31 cellular contexts compared by ENCODE assay signal in the genomic region with DNA sequence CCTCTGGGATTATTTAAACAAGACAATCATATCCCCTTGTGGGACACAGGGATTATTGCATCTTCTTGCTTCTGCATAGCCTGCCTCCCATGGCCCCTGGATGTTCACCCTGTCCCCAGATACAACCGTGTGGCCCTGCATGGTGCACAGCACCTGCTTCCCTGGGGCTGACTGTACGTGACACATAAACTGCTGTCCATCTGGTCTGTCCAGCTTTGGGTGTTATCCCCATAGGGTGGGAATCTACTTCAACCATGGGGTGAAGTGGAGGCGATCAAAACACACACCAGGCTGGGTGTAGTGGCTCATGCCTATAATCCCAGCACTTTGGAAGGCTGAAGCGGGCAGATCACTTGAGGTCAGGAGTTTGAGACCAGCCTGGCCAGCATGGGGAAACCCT.
DNase-seq lines count a peak whose midpoint lies in the region; ATAC-seq and TF ChIP-seq lines count a peak whose summit lies in the region.
"Had no signal": no experiment of that assay in that cellular context is flagged by ENCODE, and none has a peak within 500 bp of the region (broad histone marks: within the 10 kb centered on the region; RNA-seq: fewer than 3 reads in every experiment).

No MANE protein-coding gene starts in this region.

- no peak for TF ChIP-seq CTCF in right atrium auricular region (IDR thresholded peaks at IDR 0.05)
- no peak for TF ChIP-seq CTCF in heart left ventricle (IDR thresholded peaks at IDR 0.05)
- peak; percentile 30 for TF ChIP-seq CTCF in foreskin keratinocyte (conservative IDR thresholded peaks at IDR 0.05)
- no peak for TF ChIP-seq CTCF in tibial artery (IDR thresholded peaks at IDR 0.05)
- TF ChIP-seq CTCF in brain microvascular endothelial cell (IDR thresholded peaks at IDR 0.05; ENCODE audit: low read depth, low read length, missing control alignments): no peak

- POLR2A ChIA-PET in activated CD4-positive, alpha-beta memory T cell treated with anti-CD3 and anti-CD28 coated beads for 36 hours (lab: Charles Lee): no interaction called here

- peak overlapping the region; percentile 25 to 52 for H3K27ac ChIP-seq in right atrium auricular region
- peak overlapping the region in 2 of 12 donors; percentile 31 to 80 for H3K27ac ChIP-seq in heart left ventricle
- H3K27ac ChIP-seq in foreskin keratinocyte: no peak overlapping the region
- H3K27ac ChIP-seq in tibial artery: peak overlapping the region; percentile 55 to 67
- no peak overlapping the region for H3K27ac ChIP-seq in brain microvascular endothelial cell
- H3K27ac ChIP-seq: BLaER1, hepatocyte had no signal

- no peak overlapping the region for H3K4me3 Mint-ChIP-seq in activated T-cell treated with anti-CD3 and anti-CD28 coated beads, Interleukin-2, amount 50 U/mL, for 24 hours
- no peak overlapping the region for H3K4me3 Mint-ChIP-seq in activated CD4-positive, alpha-beta memory T cell treated with anti-CD3 and anti-CD28 coated beads for 36 hours
- H3K4me3 Mint-ChIP-seq: activated CD4-positive, alpha-beta T cell treated with anti-CD3 and anti-CD28 coated beads, Interleukin-2, amount 10 ng/mL, durations not matched to agents 24 days and 14 days; activated CD8-positive, alpha-beta memory T cell treated with anti-CD3 and anti-CD28 coated beads, Interleukin-2, amount 10 ng/mL, durations not matched to agents 7 days and 5 days; activated naive CD8-positive, alpha-beta T cell treated with anti-CD3 and anti-CD28 coated beads, Interleukin-2, amount 50 U/mL, for 24 hours; dendritic cell treated with granulocyte-macrophage colony-stimulating factor and Interleukin-4, amounts not matched to agents 40 ng/mL and 50 ng/mL, for 4 days; natural killer cell treated with Interleukin-12 subunit alpha and Interleukin-12 subunit beta and Interleukin-15 and Interleukin-18, amount 100 ng/mL, for 72 hours; stimulated activated naive CD8-positive, alpha-beta T cell treated with anti-CD3 and anti-CD28 coated beads, Interleukin-15, amount 100 ng/mL, for 72 hours had no signal

- intact Hi-C loops in heart left ventricle (cut with DNase I): no loop called here
- intact Hi-C loops in tibial artery (cut with DNase I; ENCODE audit: low total_unique reads): no loop called here
- intact Hi-C loops in activated CD4-positive, alpha-beta memory T cell treated with anti-CD3 and anti-CD28 coated beads for 36 hours (cut with micrococcal nuclease): no loop called here

- H3K27me3 Mint-ChIP-seq in activated T-cell treated with anti-CD3 and anti-CD28 coated beads, Interleukin-2, amount 50 U/mL, for 24 hours: no peaks in the 10 kb centered on the region
- no peaks in the 10 kb centered on the region for H3K27me3 Mint-ChIP-seq in activated CD4-positive, alpha-beta memory T cell treated with anti-CD3 and anti-CD28 coated beads for 36 hours
- H3K27me3 Mint-ChIP-seq: activated CD4-positive, alpha-beta T cell treated with anti-CD3 and anti-CD28 coated beads, Interleukin-2, amount 10 ng/mL, durations not matched to agents 24 days and 14 days; activated CD8-positive, alpha-beta memory T cell treated with anti-CD3 and anti-CD28 coated beads, Interleukin-2, amount 10 ng/mL, durations not matched to agents 7 days and 5 days; activated naive CD8-positive, alpha-beta T cell treated with anti-CD3 and anti-CD28 coated beads, Interleukin-2, amount 50 U/mL, for 24 hours; dendritic cell treated with granulocyte-macrophage colony-stimulating factor and Interleukin-4, amounts not matched to agents 40 ng/mL and 50 ng/mL, for 4 days; natural killer cell treated with Interleukin-12 subunit alpha and Interleukin-12 subunit beta and Interleukin-15 and Interleukin-18, amount 100 ng/mL, for 72 hours; stimulated activated naive CD8-positive, alpha-beta T cell treated with anti-CD3 and anti-CD28 coated beads, Interleukin-15, amount 100 ng/mL, for 72 hours had no signal

- H3K27me3 ChIP-seq in right atrium auricular region (no peaks in the 10 kb centered on the region), heart left ventricle (no peaks in the 10 kb centered on the region), foreskin keratinocyte (no peaks in the 10 kb centered on the region), tibial artery (no peaks in the 10 kb centered on the region), brain microvascular endothelial cell (replicated peaks) (no peaks in the 10 kb centered on the region)
- H3K27me3 ChIP-seq: BLaER1, gastrocnemius medialis, hepatocyte, tibial nerve had no signal

- CTCF ChIA-PET in activated CD4-positive, alpha-beta memory T cell treated with anti-CD3 and anti-CD28 coated beads for 36 hours (lab: Charles Lee): no interaction called here

- no peaks in the 10 kb centered on the region for H3K9me3 Mint-ChIP-seq in activated T-cell treated with anti-CD3 and anti-CD28 coated beads, Interleukin-2, amount 50 U/mL, for 24 hours
- no peaks in the 10 kb centered on the region for H3K9me3 Mint-ChIP-seq in activated CD4-positive, alpha-beta memory T cell treated with anti-CD3 and anti-CD28 coated beads for 36 hours
- H3K9me3 Mint-ChIP-seq: activated CD4-positive, alpha-beta T cell treated with anti-CD3 and anti-CD28 coated beads, Interleukin-2, amount 10 ng/mL, durations not matched to agents 24 days and 14 days; activated naive CD8-positive, alpha-beta T cell treated with anti-CD3 and anti-CD28 coated beads, Interleukin-2, amount 50 U/mL, for 24 hours; dendritic cell treated with granulocyte-macrophage colony-stimulating factor and Interleukin-4, amounts not matched to agents 40 ng/mL and 50 ng/mL, for 4 days; natural killer cell treated with Interleukin-12 subunit alpha and Interleukin-12 subunit beta and Interleukin-15 and Interleukin-18, amount 100 ng/mL, for 72 hours; stimulated activated naive CD8-positive, alpha-beta T cell treated with anti-CD3 and anti-CD28 coated beads, Interleukin-15, amount 100 ng/mL, for 72 hours had no signal

- H3K9me3 ChIP-seq in right atrium auricular region (no peaks in the 10 kb centered on the region), heart left ventricle (no peaks in the 10 kb centered on the region), tibial artery (no peaks in the 10 kb centered on the region)
- H3K9me3 ChIP-seq: BLaER1, gastrocnemius medialis, tibial nerve had no signal

- in situ Hi-C loops in SK-MEL-5 (cut with HindIII; ENCODE audit: low pct_unique_long_range_greater_than_20kb, low sequenced_read_pairs) (no loop called here), brain microvascular endothelial cell (cut with HindIII; ENCODE audit: low pct_ligation_motif_present, low sequenced_read_pairs) (no loop called here)

- H3K4me1 ChIP-seq in right atrium auricular region (peaks cover 0 to 14% of the 10 kb centered on the region in 2 donors), heart left ventricle (peaks cover 0 to 25% (median 0%) of the 10 kb centered on the region in 12 donors), foreskin keratinocyte (no peaks in the 10 kb centered on the region), tibial artery (peaks cover 0 to 50% (median 19%) of the 10 kb centered on the region in 4 donors)

- no peaks in the 10 kb centered on the region for H3K36me3 Mint-ChIP-seq in activated T-cell treated with anti-CD3 and anti-CD28 coated beads, Interleukin-2, amount 50 U/mL, for 24 hours (ENCODE audit: low read depth)
- H3K36me3 Mint-ChIP-seq in activated CD4-positive, alpha-beta memory T cell treated with anti-CD3 and anti-CD28 coated beads for 36 hours: no peaks in the 10 kb centered on the region
- H3K36me3 Mint-ChIP-seq: natural killer cell treated with Interleukin-12 subunit alpha and Interleukin-12 subunit beta and Interleukin-15 and Interleukin-18, amount 100 ng/mL, for 72 hours had no signal

- DNase-seq in right atrium auricular region (ENCODE audit: low spot score): no peak
- DNase-seq in heart left ventricle: no peak
- peak; percentile 25 for DNase-seq in SK-MEL-5 (ENCODE audit: low read depth, low spot score)
- no peak for DNase-seq in foreskin keratinocyte
- peak in 1 of 2 donors; percentile 54 for DNase-seq in tibial artery
- DNase-seq in activated T-cell treated with anti-CD3 and anti-CD28 coated beads, Interleukin-2, amount 50 U/mL, for 24 hours: no peak
- no peak for DNase-seq in brain microvascular endothelial cell
- no peak for DNase-seq in activated CD4-positive, alpha-beta memory T cell treated with anti-CD3 and anti-CD28 coated beads for 36 hours
- DNase-seq: ACHN; activated CD4-positive, alpha-beta T cell treated with anti-CD3 and anti-CD28 coated beads, Interleukin-2, amount 10 ng/mL, durations not matched to agents 24 days and 14 days; activated CD8-positive, alpha-beta memory T cell treated with anti-CD3 and anti-CD28 coated beads, Interleukin-2, amount 10 ng/mL, durations not matched to agents 7 days and 5 days; activated naive CD8-positive, alpha-beta T cell treated with anti-CD3 and anti-CD28 coated beads, Interleukin-2, amount 50 U/mL, for 24 hours; activated T-cell treated with anti-CD3 and anti-CD28 coated beads, Interleukin-2, amount 50 U/mL, for 48 hours; central memory CD4-positive, alpha-beta T cell; gastrocnemius medialis; HCEC 1CT; left cardiac atrium; MV-4-11; NCI-H1436; NCI-H2081; NCI-H2227 treated with DMSO at 0.1 percent for 48 hours; NCI-H748 treated with DMSO at 0.1 percent for 48 hours; SIG-M5; stimulated activated naive CD8-positive, alpha-beta T cell treated with anti-CD3 and anti-CD28 coated beads, Interleukin-15, amount 100 ng/mL, for 72 hours; T1000 had no signal

- no peak overlapping the region for H3K27ac Mint-ChIP-seq in activated T-cell treated with anti-CD3 and anti-CD28 coated beads, Interleukin-2, amount 50 U/mL, for 24 hours
- H3K27ac Mint-ChIP-seq in activated CD4-positive, alpha-beta memory T cell treated with anti-CD3 and anti-CD28 coated beads for 36 hours: no peak overlapping the region
- H3K27ac Mint-ChIP-seq: activated CD4-positive, alpha-beta T cell treated with anti-CD3 and anti-CD28 coated beads, Interleukin-2, amount 10 ng/mL, durations not matched to agents 24 days and 14 days; activated CD8-positive, alpha-beta memory T cell treated with anti-CD3 and anti-CD28 coated beads, Interleukin-2, amount 10 ng/mL, durations not matched to agents 7 days and 5 days; activated naive CD8-positive, alpha-beta T cell treated with anti-CD3 and anti-CD28 coated beads, Interleukin-2, amount 50 U/mL, for 24 hours; dendritic cell treated with granulocyte-macrophage colony-stimulating factor and Interleukin-4, amounts not matched to agents 40 ng/mL and 50 ng/mL, for 4 days; stimulated activated naive CD8-positive, alpha-beta T cell treated with anti-CD3 and anti-CD28 coated beads, Interleukin-15, amount 100 ng/mL, for 72 hours had no signal

- TF ChIP-seq POLR2A in heart left ventricle (IDR thresholded peaks at IDR 0.05): no peak

- WGBS in heart left ventricle, 4 donors: 92 to 96% (median 94%) methylated on average over 3 to 4 of the region's 4 CpGs

- H3K36me3 ChIP-seq in right atrium auricular region: no peaks in the 10 kb centered on the region
- H3K36me3 ChIP-seq in heart left ventricle: no peaks in the 10 kb centered on the region
- no peaks in the 10 kb centered on the region for H3K36me3 ChIP-seq in tibial artery
- no peaks in the 10 kb centered on the region for H3K36me3 ChIP-seq in brain microvascular endothelial cell (replicated peaks)
- H3K36me3 ChIP-seq: gastrocnemius medialis, tibial nerve had no signal

- peaks cover 14% of the 10 kb centered on the region for H3K4me1 Mint-ChIP-seq in activated T-cell treated with anti-CD3 and anti-CD28 coated beads, Interleukin-2, amount 50 U/mL, for 24 hours (ENCODE audit: low read depth)
- peaks cover 2% of the 10 kb centered on the region for H3K4me1 Mint-ChIP-seq in activated CD4-positive, alpha-beta memory T cell treated with anti-CD3 and anti-CD28 coated beads for 36 hours (ENCODE audit: low read depth)

- H3K4me3 ChIP-seq in right atrium auricular region (no peak overlapping the region), heart left ventricle (no peak overlapping the region), tibial artery (no peak overlapping the region), brain microvascular endothelial cell (ENCODE audit: low read depth, low read length) (no peak overlapping the region)
- H3K4me3 ChIP-seq: BLaER1, gastrocnemius medialis, hepatocyte, skin epidermis, tibial nerve had no signal

- ATAC-seq in heart left ventricle: no peak
- ATAC-seq in foreskin keratinocyte: no peak
- ATAC-seq: activated CD8-positive, alpha-beta memory T cell treated with anti-CD3 and anti-CD28 coated beads, Interleukin-2, amount 10 ng/mL, durations not matched to agents 7 days and 5 days; activated naive CD8-positive, alpha-beta T cell treated with anti-CD3 and anti-CD28 coated beads, Interleukin-2, amount 50 U/mL, for 24 hours; natural killer cell treated with Interleukin-12 subunit alpha and Interleukin-12 subunit beta and Interleukin-15 and Interleukin-18, amount 100 ng/mL, for 72 hours; stimulated activated naive CD8-positive, alpha-beta T cell treated with anti-CD3 and anti-CD28 coated beads, Interleukin-15, amount 100 ng/mL, for 72 hours had no signal

Comparison
In these comparisons a context has a peak if more than half of its experiments do, and no peak if none do; other contexts are left out.
1. H3K27ac ChIP-seq: peak in right atrium auricular region (2 of 2) and tibial artery (2 of 2); none in foreskin keratinocyte (single experiment) and brain microvascular endothelial cell (single experiment).